ENCODE assay signal across 8 cellular contexts in the genomic region with DNA sequence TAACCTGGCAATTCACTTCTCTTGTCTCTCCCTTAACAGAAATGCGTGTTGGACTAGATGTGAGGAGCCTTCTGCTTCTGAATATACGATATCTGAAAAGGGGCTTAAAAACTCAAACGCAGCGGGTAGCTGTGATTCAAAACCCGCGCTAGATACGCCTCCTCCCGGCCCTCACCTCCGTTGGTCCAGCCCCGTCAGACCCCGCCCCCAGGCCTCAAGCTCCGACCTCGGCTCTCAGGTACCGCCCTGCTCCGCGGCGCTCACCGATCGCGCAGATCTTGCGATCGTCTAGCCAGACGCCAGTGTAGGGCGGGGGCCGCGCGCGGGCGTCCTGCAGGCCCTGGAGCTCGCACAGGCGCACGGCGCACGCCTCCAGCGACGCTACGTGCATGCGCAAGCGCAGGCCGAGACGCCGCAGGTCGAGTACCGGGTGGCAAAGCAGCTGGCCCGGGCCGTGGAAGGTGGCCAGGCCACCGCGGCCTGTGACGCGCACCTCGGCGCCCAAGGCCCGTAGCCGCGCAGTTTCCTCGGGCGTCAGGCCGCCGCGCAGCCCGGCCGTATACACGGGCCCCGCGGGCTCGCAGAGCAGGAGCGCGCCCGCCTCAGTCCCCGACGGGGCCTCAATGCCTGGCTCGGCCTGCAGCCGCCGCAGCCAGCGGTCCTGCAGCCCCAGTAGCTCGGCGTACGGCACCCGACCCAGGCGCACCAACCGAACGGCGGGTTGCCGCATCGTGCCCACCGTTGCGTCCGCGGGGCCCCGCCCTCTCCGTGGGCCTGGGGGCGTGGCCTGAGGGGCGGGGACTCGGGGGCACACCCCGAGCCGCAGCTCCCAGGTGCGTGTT. TPM values are rescaled to one million over a fixed set of nuclear protein-coding genes. Genes with fewer than 3 reads are reported as not detected.
DNase-seq lines count a peak whose midpoint lies in the region; ATAC-seq lines count a peak whose summit lies in the region.

A gene (minus strand): TSS at position 751 of the 842 bp plus-strand sequence. CDS start 21 bp downstream, at position 730.

- H3K4me2 ChIP-seq in BLaER1 treated with 17β-estradiol and CSF1 and Interleukin-3, amounts not matched to agents 10 nM and 100 nM: peak within 1 kb of the TSS; percentile 66 to 95 (median 85)

- H3K27me3 Mint-ChIP-seq in activated CD4-positive, alpha-beta T cell treated with anti-CD3 and anti-CD28 coated beads, Interleukin-2, amount 10 ng/mL, durations not matched to agents 7 days and 5 days: no peaks in the 10 kb centered on the region
- no peaks in the 10 kb centered on the region for H3K27me3 Mint-ChIP-seq in dendritic cell treated with granulocyte-macrophage colony-stimulating factor and Interleukin-4, amounts not matched to agents 40 ng/mL and 50 ng/mL, for 4 days

- peak within 1 kb of the TSS; percentile 89 for H3K27ac Mint-ChIP-seq in activated CD4-positive, alpha-beta T cell treated with anti-CD3 and anti-CD28 coated beads, Interleukin-2, amount 10 ng/mL, durations not matched to agents 7 days and 5 days
- peak within 1 kb of the TSS; percentile 83 for H3K27ac Mint-ChIP-seq in dendritic cell treated with granulocyte-macrophage colony-stimulating factor and Interleukin-4, amounts not matched to agents 40 ng/mL and 50 ng/mL, for 4 days

- H3K36me3 Mint-ChIP-seq in activated CD4-positive, alpha-beta T cell treated with anti-CD3 and anti-CD28 coated beads, Interleukin-2, amount 10 ng/mL, durations not matched to agents 7 days and 5 days (ENCODE audit: low read depth): peaks cover 3% of the 10 kb centered on the region
- no peaks in the 10 kb centered on the region for H3K36me3 Mint-ChIP-seq in dendritic cell treated with granulocyte-macrophage colony-stimulating factor and Interleukin-4, amounts not matched to agents 40 ng/mL and 50 ng/mL, for 4 days (ENCODE audit: low read depth)

- H3K4me3 ChIP-seq in BLaER1 treated with 17β-estradiol and CSF1 and Interleukin-3, amounts not matched to agents 10 nM and 100 nM: peak within 1 kb of the TSS; percentile 73 to 94 (median 90)

- intact Hi-C loops in dendritic cell treated with granulocyte-macrophage colony-stimulating factor and Interleukin-4, amounts not matched to agents 40 ng/mL and 50 ng/mL, for 4 days (cut with micrococcal nuclease): loop anchor here (1.0 to 10.0 kb wide), 2 partner anchors 44 to 82 kb away; no protein-coding TSS in a partner anchor

- H3K9me3 ChIP-seq in BLaER1 treated with 17β-estradiol and CSF1 and Interleukin-3, amounts not matched to agents 10 nM and 100 nM (replicated peaks in 1 of 11): peaks cover 6 to 15% (median 12%) of the 10 kb centered on the region in 11 experiments; a peak in 20 of 22 replicates

- peak within 1 kb of the TSS; percentile 84 to 99 (median 95) for H3K27ac ChIP-seq in BLaER1 treated with 17β-estradiol and CSF1 and Interleukin-3, amounts not matched to agents 10 nM and 100 nM

- peaks cover 15 to 20% (median 18%) of the 10 kb centered on the region in 10 experiments for H3K4me1 ChIP-seq in BLaER1 treated with 17β-estradiol and CSF1 and Interleukin-3, amounts not matched to agents 10 nM and 100 nM

- CTCF ChIA-PET in activated CD4-positive, alpha-beta T cell treated with anti-CD3 and anti-CD28 coated beads, Interleukin-2, amount 10 ng/mL, durations not matched to agents 7 days and 5 days (lab: Charles Lee): interaction anchor here (0.7 to 1.9 kb wide), 8 partner anchors 10 to 756 kb away, joined by 3 to 7 read pairs (median 3); no protein-coding TSS in a partner anchor

- DNase-seq in NCI-H526 (lab: John Stamatoyannopoulos, UW) (peak; percentile 97 to 100), left lobe of liver (ENCODE audit: low spot score) (peak; percentile 99)
- peak; percentile 98 for DNase-seq in activated CD4-positive, alpha-beta T cell treated with anti-CD3 and anti-CD28 coated beads, Interleukin-2, amount 10 ng/mL, durations not matched to agents 7 days and 5 days
- DNase-seq in stimulated activated CD4-positive, alpha-beta T cell treated with anti-CD3 and anti-CD28 coated beads, Interleukin-2, amount 100 ng/mL, for 24 hours: peak; percentile 98 to 99

- ATAC-seq in GM19328 (IDR thresholded peaks at IDR 0.05; ENCODE audit: unreplicated experiment) (peak; percentile 98), HG03469 (IDR thresholded peaks at IDR 0.05; ENCODE audit: unreplicated experiment) (peak; percentile 88), left lobe of liver (peak; percentile 95)

- POLR2A ChIA-PET in activated CD4-positive, alpha-beta T cell treated with anti-CD3 and anti-CD28 coated beads, Interleukin-2, amount 10 ng/mL, durations not matched to agents 7 days and 5 days (lab: Charles Lee): interaction anchor here (0.6 to 1.5 kb wide), 8 partner anchors 8 to 962 kb away, joined by 3 to 7 read pairs (median 4); a partner anchor contains a TSS

- no peaks in the 10 kb centered on the region for H3K9me3 Mint-ChIP-seq in activated CD4-positive, alpha-beta T cell treated with anti-CD3 and anti-CD28 coated beads, Interleukin-2, amount 10 ng/mL, durations not matched to agents 7 days and 5 days
- no peaks in the 10 kb centered on the region for H3K9me3 Mint-ChIP-seq in dendritic cell treated with granulocyte-macrophage colony-stimulating factor and Interleukin-4, amounts not matched to agents 40 ng/mL and 50 ng/mL, for 4 days

- peak within 1 kb of the TSS; percentile 91 to 99 (median 95) for H3K9ac ChIP-seq in BLaER1 treated with 17β-estradiol and CSF1 and Interleukin-3, amounts not matched to agents 10 nM and 100 nM

- H3K4me1 Mint-ChIP-seq in activated CD4-positive, alpha-beta T cell treated with anti-CD3 and anti-CD28 coated beads, Interleukin-2, amount 10 ng/mL, durations not matched to agents 7 days and 5 days: peaks cover 22% of the 10 kb centered on the region
- peaks cover 13% of the 10 kb centered on the region for H3K4me1 Mint-ChIP-seq in dendritic cell treated with granulocyte-macrophage colony-stimulating factor and Interleukin-4, amounts not matched to agents 40 ng/mL and 50 ng/mL, for 4 days (ENCODE audit: low read depth)

- peak within 1 kb of the TSS; percentile 79 for H3K4me3 Mint-ChIP-seq in activated CD4-positive, alpha-beta T cell treated with anti-CD3 and anti-CD28 coated beads, Interleukin-2, amount 10 ng/mL, durations not matched to agents 7 days and 5 days
- H3K4me3 Mint-ChIP-seq in dendritic cell treated with granulocyte-macrophage colony-stimulating factor and Interleukin-4, amounts not matched to agents 40 ng/mL and 50 ng/mL, for 4 days: peak within 1 kb of the TSS; percentile 75

- H3K36me3 ChIP-seq in BLaER1 treated with 17β-estradiol and CSF1 and Interleukin-3, amounts not matched to agents 10 nM and 100 nM: peaks cover 0 to 7% (median 0%) of the 10 kb centered on the region in 11 experiments; a peak in 1 of 22 replicates

- no peaks in the 10 kb centered on the region for H4K20me1 ChIP-seq in BLaER1 treated with 17β-estradiol and CSF1 and Interleukin-3, amounts not matched to agents 10 nM and 100 nM

- no peaks in the 10 kb centered on the region for H3K27me3 ChIP-seq in BLaER1 treated with 17β-estradiol and CSF1 and Interleukin-3, amounts not matched to agents 10 nM and 100 nM

RNA-seq across cellular contexts. Expression of the gene that starts here (rescaled TPM):
- total RNA-seq in activated CD4-positive, alpha-beta T cell treated with anti-CD3 and anti-CD28 coated beads, Interleukin-2, amount 10 ng/mL, durations not matched to agents 7 days and 5 days: 1 to 10 TPM; 3.0 to 3.1 TPM
- 2.7 TPM for total RNA-seq in left lobe of liver

Comparison
In these comparisons a context has a peak if more than half of its experiments do, and no peak if none do; other contexts are left out.
1. Peak in every context shown above with its lines: DNase-seq, ATAC-seq, H3K4me3 ChIP-seq and H3K27ac ChIP-seq.